Comparison of ENCODE assay signal across 20 cellular contexts in genomic region chrX:129682979-129683378, GRCh38. TPM values are rescaled to one million over a fixed set of nuclear protein-coding genes. Genes with fewer than 3 reads are reported as not detected.
DNase-seq lines count a peak whose midpoint lies in the region; ATAC-seq lines count a peak whose summit lies in the region.
"Had no signal": no experiment of that assay in that cellular context is flagged by ENCODE, and none has a peak within 500 bp of the region (broad histone marks: within the 10 kb centered on the region; RNA-seq: fewer than 3 reads in every experiment).

No MANE protein-coding gene starts in this region.

- ATAC-seq in central memory CD8-positive, alpha-beta T cell (replicated peaks; ENCODE audit: extremely low read depth, poor library complexity, severe bottlenecking): no peak
- no peak for ATAC-seq in stimulated activated memory B cell treated with anti-CD40 and anti-IgM and Interleukin-4, amounts not matched to agents 10 μg/mL and 1 μg/mL and 100 μg/mL, for 72 hours
- ATAC-seq in HG02759 (IDR thresholded peaks at IDR 0.05; ENCODE audit: unreplicated experiment): no peak
- ATAC-seq: GM12878, HCT116 had no signal

- DNase-seq in KBM-7 (peak; percentile 8), islet precursor cell (peak; percentile 2), GDM1 (lab: John Stamatoyannopoulos, UW) (no peak), A172 (ENCODE audit: low spot score) (no peak), NAMALWA (ENCODE audit: low spot score) (no peak)
- no peak for DNase-seq in central memory CD8-positive, alpha-beta T cell (ENCODE audit: low spot score in 2 of 2)
- DNase-seq: 8988T; C1 segment of cervical spinal cord; Calu3; CD4-positive, alpha-beta memory T cell; COR-L47; DND-41; GM23248; H9 had no signal

- H3K4me3 Mint-ChIP-seq in central memory CD8-positive, alpha-beta T cell: no peak overlapping the region
- H3K4me3 Mint-ChIP-seq in stimulated activated memory B cell treated with anti-CD40 and anti-IgM and Interleukin-4, amounts not matched to agents 10 μg/mL and 1 μg/mL and 100 μg/mL, for 72 hours: no peak overlapping the region
- H3K4me3 Mint-ChIP-seq: H9 had no signal

- in situ Hi-C loops in KBM-7 (cut with MboI; ENCODE audit: low pct_unique_long_range_greater_than_20kb, low sequenced_read_pairs): no loop called here

- peak overlapping the region; percentile 52 for H3K27ac Mint-ChIP-seq in central memory CD8-positive, alpha-beta T cell (ENCODE audit: low read depth)
- H3K27ac Mint-ChIP-seq in stimulated activated memory B cell treated with anti-CD40 and anti-IgM and Interleukin-4, amounts not matched to agents 10 μg/mL and 1 μg/mL and 100 μg/mL, for 72 hours: peak overlapping the region; percentile 41
- H3K27ac Mint-ChIP-seq: CD4-positive, alpha-beta memory T cell; H9 had no signal

- no peaks in the 10 kb centered on the region for H3K27me3 Mint-ChIP-seq in central memory CD8-positive, alpha-beta T cell
- H3K27me3 Mint-ChIP-seq in stimulated activated memory B cell treated with anti-CD40 and anti-IgM and Interleukin-4, amounts not matched to agents 10 μg/mL and 1 μg/mL and 100 μg/mL, for 72 hours: no peaks in the 10 kb centered on the region
- H3K27me3 Mint-ChIP-seq: CD4-positive, alpha-beta memory T cell had no signal

- H3K4me1 Mint-ChIP-seq in central memory CD8-positive, alpha-beta T cell: peaks cover 6% of the 10 kb centered on the region
- H3K4me1 Mint-ChIP-seq in stimulated activated memory B cell treated with anti-CD40 and anti-IgM and Interleukin-4, amounts not matched to agents 10 μg/mL and 1 μg/mL and 100 μg/mL, for 72 hours: peaks cover 7% of the 10 kb centered on the region

- no peaks in the 10 kb centered on the region for H3K36me3 Mint-ChIP-seq in central memory CD8-positive, alpha-beta T cell (ENCODE audit: insufficient read depth)
- no peaks in the 10 kb centered on the region for H3K36me3 Mint-ChIP-seq in stimulated activated memory B cell treated with anti-CD40 and anti-IgM and Interleukin-4, amounts not matched to agents 10 μg/mL and 1 μg/mL and 100 μg/mL, for 72 hours
- H3K36me3 Mint-ChIP-seq: CD4-positive, alpha-beta memory T cell had no signal

- no peaks in the 10 kb centered on the region for H3K9me3 Mint-ChIP-seq in central memory CD8-positive, alpha-beta T cell
- H3K9me3 Mint-ChIP-seq in stimulated activated memory B cell treated with anti-CD40 and anti-IgM and Interleukin-4, amounts not matched to agents 10 μg/mL and 1 μg/mL and 100 μg/mL, for 72 hours: no peaks in the 10 kb centered on the region
- H3K9me3 Mint-ChIP-seq: CD4-positive, alpha-beta memory T cell had no signal

RNA-seq across cellular contexts. Expression of gene APLN, which starts 28.2 kb away (rescaled TPM):
- 0.31 and 0.65 TPM in 2 replicates for total RNA-seq in A172 (2014; rRNA removed; shearing (Covaris generic))
- total RNA-seq: CD4-positive, alpha-beta memory T cell; GM12878 had no signal

RNA-seq across cellular contexts. Expression of gene XPNPEP2, which starts 55.8 kb away (rescaled TPM):
- not detected in 2 replicates for total RNA-seq in A172 (2014; rRNA removed; shearing (Covaris generic))
- total RNA-seq: A673, Calu3, H1 had no signal

Comparison
In these comparisons a context has a peak if more than half of its experiments do, and no peak if none do; other contexts are left out.
1. DNase-seq: peak in KBM-7 (single experiment) and islet precursor cell (single experiment); none in central memory CD8-positive, alpha-beta T cell (0 of 2), GDM1 (single experiment), A172 (single experiment) and NAMALWA (single experiment).